ENCODE assay signal across 8 cellular contexts in the genomic region with DNA sequence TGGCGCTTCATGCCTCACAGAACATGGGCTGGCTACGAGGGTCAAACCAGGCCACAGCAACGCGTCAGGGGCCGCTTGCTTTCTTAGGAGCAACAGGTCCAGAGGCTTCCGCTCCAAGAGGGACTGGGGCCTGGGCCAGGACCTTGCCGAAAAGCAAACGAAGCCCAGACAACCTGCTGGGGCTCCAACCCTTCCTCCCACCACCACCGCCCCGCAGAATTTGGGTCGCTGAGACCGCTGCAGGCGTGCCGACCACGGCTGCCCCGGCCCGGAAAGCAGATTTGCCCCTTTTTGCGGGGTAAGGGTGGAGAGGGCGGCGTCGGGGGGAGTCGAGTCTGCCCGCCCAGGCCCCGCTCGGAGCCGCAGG. TPM values are rescaled to one million over a fixed set of nuclear protein-coding genes. Genes with fewer than 3 reads are reported as not detected.
DNase-seq lines count a peak whose midpoint lies in the region; ATAC-seq and TF ChIP-seq lines count a peak whose summit lies in the region.

No MANE protein-coding gene starts in this region.

- H3K79me2 ChIP-seq in OCI-LY7 (ENCODE audit: insufficient read depth, low read depth, low read length) = peaks cover 59% of the 10 kb centered on the region; the same call in 1 of the 2 replicates

- intact Hi-C loops in OCI-LY7 (cut with micrococcal nuclease; ENCODE audit: unreplicated experiment) = loop anchor here (1.0 kb wide), 1 partner anchor 22 kb away; no protein-coding TSS in a partner anchor

- peaks cover 0 to 4% (median 0%) of the 10 kb centered on the region in 3 donors for H3K27me3 Mint-ChIP-seq in naive B cell

- peak overlapping the region; percentile 8 for H3K9ac ChIP-seq in endocrine pancreas (ENCODE audit: control insufficient read depth, insufficient read depth, low read length)

- peaks cover 0 to 2% (median 0%) of the 10 kb centered on the region in 7 donors for H3K9me3 Mint-ChIP-seq in naive B cell

- ATAC-seq in GM21423 (IDR thresholded peaks at IDR 0.05; ENCODE audit: unreplicated experiment) = peak; percentile 8
- peak in 1 of 2 donors; percentile 0 for ATAC-seq in naive B cell (ENCODE audit: low read depth in 2 of 2)

- peak overlapping the region; percentile 92 for H3K27ac ChIP-seq in OCI-LY7 (ENCODE audit: low read depth, low read length, poor library complexity, severe bottlenecking)

- H3K27ac Mint-ChIP-seq in naive B cell = peak overlapping the region in 5 of 6 donors; percentile 91 to 100 (median 99)

- H3K4me1 Mint-ChIP-seq in naive B cell = peaks cover 27 to 38% (median 31%) of the 10 kb centered on the region in 3 donors

- H2AFZ ChIP-seq in OCI-LY7 (ENCODE audit: low read length) = peak overlapping the region; percentile 31; the same call in 1 of the 2 replicates

- H3K9me3 ChIP-seq in OCI-LY7 (ENCODE audit: low read length) = no peaks in the 10 kb centered on the region
- H3K9me3 ChIP-seq in endocrine pancreas (ENCODE audit: control insufficient read depth, low read length) = no peaks in the 10 kb centered on the region

- CTCF ChIA-PET in OCI-LY7 (lab: Charles Lee; ENCODE audit: unreplicated experiment) = interaction anchor here (0.6 to 1.4 kb wide), 3 partner anchors 19 to 60 kb away, joined by 5 read pairs; no protein-coding TSS in a partner anchor

- POLR2A ChIA-PET in OCI-LY7 (lab: Charles Lee) = interaction anchor here (0.7 to 3.4 kb wide), 14 partner anchors 9 to 136 kb away, joined by 3 to 52 read pairs (median 4); partner anchors contain the start of genes NELFB, RNF208, SAPCD2 and TPRN

- H4K20me1 ChIP-seq in OCI-LY7 (ENCODE audit: insufficient read depth, low read length) = no peaks in the 10 kb centered on the region

- TF ChIP-seq CTCF in AG10803 (conservative IDR thresholded peaks at IDR 0.05; ENCODE audit: low read length) (no peak), OCI-LY7 (conservative IDR thresholded peaks at IDR 0.05; ENCODE audit: low read length) (no peak)

- H3K4me3 Mint-ChIP-seq in naive B cell = peak overlapping the region; percentile 85 to 99 (median 93)

- H3K4me3 ChIP-seq in AG10803 (ENCODE audit: low read length) = peak overlapping the region; percentile 77
- peak overlapping the region; percentile 94 for H3K4me3 ChIP-seq in OCI-LY7 (ENCODE audit: low read depth, low read length, poor library complexity, severe bottlenecking)
- no peak overlapping the region for H3K4me3 ChIP-seq in endocrine pancreas (ENCODE audit: control insufficient read depth, insufficient read depth, low read length)

- H3K36me3 ChIP-seq in OCI-LY7 (ENCODE audit: insufficient read depth, low read length) (peaks cover 5% of the 10 kb centered on the region), endocrine pancreas (ENCODE audit: control insufficient read depth, insufficient read depth, low read length) (no peaks in the 10 kb centered on the region)

- H3K9me2 ChIP-seq in OCI-LY7 (ENCODE audit: insufficient read depth, low read length) = no peaks in the 10 kb centered on the region

- H3K27me3 ChIP-seq in endocrine pancreas (ENCODE audit: control insufficient read depth, insufficient read depth, low read length) = no peaks in the 10 kb centered on the region

- peak overlapping the region; percentile 96 for H3K4me2 ChIP-seq in OCI-LY7 (ENCODE audit: low read length)

- H3K4me1 ChIP-seq in OCI-LY7 (ENCODE audit: insufficient read depth, low read length, poor library complexity, severe bottlenecking) (peaks cover 39% of the 10 kb centered on the region), endocrine pancreas (ENCODE audit: control insufficient read depth, insufficient read depth, low read length) (no peaks in the 10 kb centered on the region)

- no peaks in the 10 kb centered on the region for H3K36me3 Mint-ChIP-seq in naive B cell

- BruUV-seq in OCI-LY7 (replicated peaks; lab: Mats Ljungman, UMichigan) = no TSS peak

- DNase-seq in AG10803 (ENCODE audit: low read depth) (peak; percentile 33), OCI-LY7 (ENCODE audit: low spot score) (no peak), naive B cell (no peak), Ammon's horn (ENCODE audit: low spot score) (no peak), dedifferentiated amniotic fluid mesenchymal stem cell (ENCODE audit: extremely low spot score) (no peak), islet precursor cell (no peak)

RNA-seq across cellular contexts. Expression of gene GRIN1, which starts 9.9 kb away (rescaled TPM):
- 0.06 TPM in 1 of 2 replicates, not detected in the other for total RNA-seq in OCI-LY7 (2014; rRNA removed; shearing (Covaris generic))
- 0.15 and 0.55 TPM in 2 replicates for total RNA-seq in OCI-LY7 (2022)
- not detected for polyA plus RNA-seq in naive B cell (ENCODE audit: low read depth in 6 of 6)

RNA-seq across cellular contexts. Expression of gene DPP7, which starts 14.5 kb away (rescaled TPM):
- total RNA-seq in OCI-LY7 (2014; rRNA removed; shearing (Covaris generic)) = 173 and 182 TPM in 2 replicates
- 154 TPM in 2 replicates for total RNA-seq in OCI-LY7 (2022)
- 100 to 1,000 TPM in 4 of 6 donors, 10 to 100 TPM in 2; 71.5 to 142 (median 102) TPM for polyA plus RNA-seq in naive B cell (ENCODE audit: low read depth in 6 of 6)

RNA-seq across cellular contexts. Expression of gene LRRC26, which starts 40.8 kb away (rescaled TPM):
- total RNA-seq in OCI-LY7 (2014; rRNA removed; shearing (Covaris generic)) = 0.21 TPM in 1 of 2 replicates, not detected in the other
- not detected in 2 replicates for total RNA-seq in OCI-LY7 (2022)
- not detected for polyA plus RNA-seq in naive B cell (ENCODE audit: low read depth in 6 of 6)

RNA-seq across cellular contexts. Expression of gene MAN1B1, which starts 42.3 kb away (rescaled TPM):
- total RNA-seq in OCI-LY7 (2014; rRNA removed; shearing (Covaris generic)) = 22.5 and 32.7 TPM in 2 replicates
- total RNA-seq in OCI-LY7 (2022) = 38.8 and 43.4 TPM in 2 replicates
- 10 to 100 TPM; 19.6 to 30.4 (median 24.3) TPM for polyA plus RNA-seq in naive B cell (ENCODE audit: low read depth in 6 of 6)

RNA-seq across cellular contexts. Expression of gene TMEM210, which starts 42.8 kb away (rescaled TPM):
- total RNA-seq in OCI-LY7 (2014; rRNA removed; shearing (Covaris generic)) = not detected in 2 replicates
- not detected in 2 replicates for total RNA-seq in OCI-LY7 (2022)
- not detected for polyA plus RNA-seq in naive B cell (ENCODE audit: low read depth in 6 of 6)
